ENCODE assay signal across 1 cellular context in genomic region chr19:1251503-1252220, GRCh38.
TF ChIP-seq lines count a peak whose summit lies in the region.

No MANE protein-coding gene starts in this region.

TF ChIP-seq in HepG2, 621 proteins besides CTCF, POLR2A, EP300 and RAD21 (continued from another document):
- peak; percentile 37; the same call in 1 of the 2 replicates for TF ChIP-seq SKIL (CRISPR knock-in tag; IDR thresholded peaks at IDR 0.05; ENCODE audit: borderline replicate concordance)
- no peak for TF ChIP-seq ZNF879 (CRISPR knock-in tag; IDR thresholded peaks at IDR 0.05)
- TF ChIP-seq ZNF484 (CRISPR knock-in tag; IDR thresholded peaks at IDR 0.05; ENCODE audit: borderline replicate concordance, low read depth), result no peak
- no peak for TF ChIP-seq ARNT2 (CRISPR knock-in tag; IDR thresholded peaks at IDR 0.05; ENCODE audit: low read depth)
- no peak for TF ChIP-seq CBX5 (CRISPR knock-in tag; IDR thresholded peaks at IDR 0.05; ENCODE audit: borderline replicate concordance)
- no peak; the same call in 1 of the 2 replicates for TF ChIP-seq ZNF607 (CRISPR knock-in tag; IDR thresholded peaks at IDR 0.05; ENCODE audit: borderline replicate concordance)
- TF ChIP-seq ZNF431 (CRISPR knock-in tag; IDR thresholded peaks at IDR 0.05; ENCODE audit: borderline replicate concordance, low read depth), result peak; percentile 28; the same call in 1 of the 2 replicates
- TF ChIP-seq RELA (CRISPR knock-in tag; IDR thresholded peaks at IDR 0.05), result no peak
- no peak for TF ChIP-seq PBX3 (CRISPR knock-in tag; IDR thresholded peaks at IDR 0.05; ENCODE audit: borderline replicate concordance)
- no peak for TF ChIP-seq ZNF260 (CRISPR knock-in tag; IDR thresholded peaks at IDR 0.05; ENCODE audit: borderline replicate concordance, low read depth)
- TF ChIP-seq KDM5B (CRISPR knock-in tag; IDR thresholded peaks at IDR 0.05; ENCODE audit: borderline replicate concordance), result no peak
- TF ChIP-seq NR2F1 (CRISPR knock-in tag; IDR thresholded peaks at IDR 0.05), result peak; percentile 50 to 70; a peak in 1 of 4 replicates
- TF ChIP-seq NRL (CRISPR knock-in tag; IDR thresholded peaks at IDR 0.05; ENCODE audit: borderline replicate concordance), result peak; percentile 2; the same call in 1 of the 2 replicates
- no peak for TF ChIP-seq ZKSCAN5 (CRISPR knock-in tag; IDR thresholded peaks at IDR 0.05)
- no peak; the same call in 2 of the 3 replicates for TF ChIP-seq MXI1 (IDR thresholded peaks at IDR 0.05; ENCODE audit: borderline replicate concordance, low read depth, low read length)
- no peak for TF ChIP-seq ERF (CRISPR knock-in tag; IDR thresholded peaks at IDR 0.05)
- no peak for TF ChIP-seq ZFP36 (IDR thresholded peaks at IDR 0.05; ENCODE audit: borderline replicate concordance, low read depth, low read length, partially characterized antibody)
- TF ChIP-seq JUND (CRISPR knock-in tag; IDR thresholded peaks at IDR 0.05), result 0 out of 2 replicates have a peak, but pooled peaks have one; percentile 40
- TF ChIP-seq ZNF142 (CRISPR knock-in tag; IDR thresholded peaks at IDR 0.05), result no peak
- no peak for TF ChIP-seq ZNF451 (CRISPR knock-in tag; IDR thresholded peaks at IDR 0.05)
- no peak for TF ChIP-seq ZNF83 (CRISPR knock-in tag; IDR thresholded peaks at IDR 0.05; ENCODE audit: borderline replicate concordance)
